ENCODE assay signal across 8 cellular contexts in the genomic region with DNA sequence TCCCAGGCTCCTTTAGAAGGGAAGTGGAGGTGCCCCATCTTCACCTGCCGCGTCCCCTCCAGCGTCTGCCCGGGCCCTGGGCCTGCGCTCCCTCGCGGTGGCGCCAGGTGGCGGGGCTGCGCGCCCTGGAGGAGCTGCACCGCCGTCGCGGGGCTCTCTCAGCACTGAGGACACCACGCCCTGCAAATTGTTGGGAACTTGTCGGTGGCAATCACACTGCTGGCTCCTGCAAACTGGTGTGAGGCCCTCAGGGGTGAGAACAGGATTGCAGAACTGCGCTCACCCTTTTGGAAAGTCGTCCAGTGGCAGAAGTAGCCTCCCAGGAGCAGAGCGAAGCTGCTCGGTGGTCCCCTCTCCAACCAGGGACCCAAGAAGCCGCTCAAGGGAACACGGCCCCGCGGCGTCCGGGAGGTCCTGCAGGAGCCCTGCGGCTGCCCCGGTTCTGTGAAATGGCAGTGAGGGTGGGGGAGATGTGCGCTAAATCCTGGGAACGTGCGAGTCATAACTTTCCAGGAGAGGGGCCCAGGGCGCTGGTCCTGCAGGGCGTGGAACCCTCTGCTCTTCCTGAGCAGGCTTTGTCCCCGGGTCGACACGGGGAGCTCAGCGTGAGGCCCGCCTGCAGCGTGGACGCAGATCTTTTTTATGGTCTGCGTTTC. TPM values are rescaled to one million over a fixed set of nuclear protein-coding genes. Genes with fewer than 3 reads are reported as not detected.
A peak's percentile ranks its signal among the peaks of the same experiment; 100 is the strongest.
DNase-seq lines count a peak whose midpoint lies in the region; ATAC-seq, FAIRE-seq and TF ChIP-seq lines count a peak whose summit lies in the region.

No MANE protein-coding gene starts in this region.

- H3K36me3 ChIP-seq in kidney (ENCODE audit: control insufficient read depth in 1 of 2, insufficient read depth in 2 of 2, low read length in 2 of 2) = no peaks in the 10 kb centered on the region

- CTCF ChIA-PET in WTC11 (lab: Charles Lee) = interaction anchor here (0.5 to 10.6 kb wide), 32 partner anchors 9 to 348 kb away, joined by 3 to 253 read pairs (median 4); a partner anchor contains a TSS

- intact Hi-C loops in kidney (cut with DNase I) = loop anchor here (5.0 kb wide), 1 partner anchor 89 kb away; no protein-coding TSS in a partner anchor

- FAIRE-seq in kidney (lab: Jason Lieb, UNC) = no peak

- H3K27ac Mint-ChIP-seq in HFFc6 = peak overlapping the region; percentile 88
- no peak overlapping the region for H3K27ac Mint-ChIP-seq in WTC11

- H3K36me3 Mint-ChIP-seq in HFFc6 (ENCODE audit: low read depth) (peaks cover 20% of the 10 kb centered on the region), WTC11 (peaks cover 12% of the 10 kb centered on the region)

- DNase-seq in NCI-H1092 treated with DMSO at 0.1 percent for 48 hours (lab: John Stamatoyannopoulos, UW) (peak; percentile 19), NCI-H1092 (lab: John Stamatoyannopoulos, UW) (no peak), HFFc6 (peak; percentile 62), NCI-H1105 (lab: John Stamatoyannopoulos, UW) (peak; percentile 83), WTC11 (ENCODE audit: low spot score) (peak; percentile 88), kidney (peak; percentile 91)
- peak; percentile 31 for DNase-seq in central memory CD4-positive, alpha-beta T cell
- DNase-seq in stimulated activated CD4-positive, alpha-beta T cell treated with anti-CD3 and anti-CD28 coated beads, Interleukin-15, amount 100 ng/mL, for 48 hours (ENCODE audit: low read depth in 2 of 2) = peak; percentile 48 to 64

- peak; percentile 94 for TF ChIP-seq CTCF in HFFc6 (IDR thresholded peaks at IDR 0.05)
- TF ChIP-seq CTCF in WTC11 (IDR thresholded peaks at IDR 0.05) = peak; percentile 85
- TF ChIP-seq CTCF in kidney (IDR thresholded peaks at IDR 0.05; ENCODE audit: borderline replicate concordance, extremely low read depth, insufficient read depth) = peak; percentile 92

- peak overlapping the region; percentile 59 for H3K4me3 ChIP-seq in kidney (ENCODE audit: low read length in 2 of 2)

- POLR2A ChIA-PET in WTC11 (lab: Charles Lee) = interaction anchor here (1.8 kb wide), 1 partner anchor 90 kb away, joined by 11 read pairs; no protein-coding TSS in a partner anchor

- H3K4me1 ChIP-seq in kidney (ENCODE audit: control insufficient read depth in 1 of 2, insufficient read depth in 1 of 2, low read depth in 1 of 2, low read length in 2 of 2) = no peaks in the 10 kb centered on the region

- H3K27me3 Mint-ChIP-seq in HFFc6 (ENCODE audit: insufficient read depth) (peaks cover 8% of the 10 kb centered on the region), WTC11 (ENCODE audit: low read depth) (peaks cover 58% of the 10 kb centered on the region)

- H3K9ac ChIP-seq in kidney (ENCODE audit: low read length in 2 of 2) = peak overlapping the region in 1 of 2 donors; percentile 41

- H3K9me3 Mint-ChIP-seq in HFFc6 = peaks cover 10% of the 10 kb centered on the region
- peaks cover 5% of the 10 kb centered on the region for H3K9me3 Mint-ChIP-seq in WTC11

- H3K27ac ChIP-seq in kidney (ENCODE audit: low read depth in 2 of 2, low read length in 2 of 2) = no peak overlapping the region

- peak; percentile 88 for ATAC-seq in WTC11

- H3K4me1 Mint-ChIP-seq in HFFc6 (ENCODE audit: low read depth) (peaks cover 29% of the 10 kb centered on the region), WTC11 (peaks cover 18% of the 10 kb centered on the region)

- H3K9me3 ChIP-seq in kidney (ENCODE audit: control insufficient read depth in 1 of 2, low read length in 2 of 2) = no peaks in the 10 kb centered on the region

- H3K4me3 Mint-ChIP-seq in HFFc6 = peak overlapping the region; percentile 95
- peak overlapping the region; percentile 66 for H3K4me3 Mint-ChIP-seq in WTC11

TF ChIP-seq in WTC11, 78 proteins besides CTCF, POLR2A, EP300 and RAD21 (continues in another document):
- TF ChIP-seq, protein P1, sequence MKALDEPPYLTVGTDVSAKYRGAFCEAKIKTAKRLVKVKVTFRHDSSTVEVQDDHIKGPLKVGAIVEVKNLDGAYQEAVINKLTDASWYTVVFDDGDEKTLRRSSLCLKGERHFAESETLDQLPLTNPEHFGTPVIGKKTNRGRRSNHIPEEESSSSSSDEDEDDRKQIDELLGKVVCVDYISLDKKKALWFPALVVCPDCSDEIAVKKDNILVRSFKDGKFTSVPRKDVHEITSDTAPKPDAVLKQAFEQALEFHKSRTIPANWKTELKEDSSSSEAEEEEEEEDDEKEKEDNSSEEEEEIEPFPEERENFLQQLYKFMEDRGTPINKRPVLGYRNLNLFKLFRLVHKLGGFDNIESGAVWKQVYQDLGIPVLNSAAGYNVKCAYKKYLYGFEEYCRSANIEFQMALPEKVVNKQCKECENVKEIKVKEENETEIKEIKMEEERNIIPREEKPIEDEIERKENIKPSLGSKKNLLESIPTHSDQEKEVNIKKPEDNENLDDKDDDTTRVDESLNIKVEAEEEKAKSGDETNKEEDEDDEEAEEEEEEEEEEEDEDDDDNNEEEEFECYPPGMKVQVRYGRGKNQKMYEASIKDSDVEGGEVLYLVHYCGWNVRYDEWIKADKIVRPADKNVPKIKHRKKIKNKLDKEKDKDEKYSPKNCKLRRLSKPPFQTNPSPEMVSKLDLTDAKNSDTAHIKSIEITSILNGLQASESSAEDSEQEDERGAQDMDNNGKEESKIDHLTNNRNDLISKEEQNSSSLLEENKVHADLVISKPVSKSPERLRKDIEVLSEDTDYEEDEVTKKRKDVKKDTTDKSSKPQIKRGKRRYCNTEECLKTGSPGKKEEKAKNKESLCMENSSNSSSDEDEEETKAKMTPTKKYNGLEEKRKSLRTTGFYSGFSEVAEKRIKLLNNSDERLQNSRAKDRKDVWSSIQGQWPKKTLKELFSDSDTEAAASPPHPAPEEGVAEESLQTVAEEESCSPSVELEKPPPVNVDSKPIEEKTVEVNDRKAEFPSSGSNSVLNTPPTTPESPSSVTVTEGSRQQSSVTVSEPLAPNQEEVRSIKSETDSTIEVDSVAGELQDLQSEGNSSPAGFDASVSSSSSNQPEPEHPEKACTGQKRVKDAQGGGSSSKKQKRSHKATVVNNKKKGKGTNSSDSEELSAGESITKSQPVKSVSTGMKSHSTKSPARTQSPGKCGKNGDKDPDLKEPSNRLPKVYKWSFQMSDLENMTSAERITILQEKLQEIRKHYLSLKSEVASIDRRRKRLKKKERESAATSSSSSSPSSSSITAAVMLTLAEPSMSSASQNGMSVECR (CRISPR knock-in tag; IDR thresholded peaks at IDR 0.05; ENCODE audit: borderline replicate concordance) = peak; percentile 19; the same call in 1 of the 2 replicates
- 0 out of 2 replicates have a peak, but pooled peaks have one; percentile 20 for TF ChIP-seq PRRX2 (CRISPR knock-in tag; IDR thresholded peaks at IDR 0.05)
- TF ChIP-seq, protein P2, sequence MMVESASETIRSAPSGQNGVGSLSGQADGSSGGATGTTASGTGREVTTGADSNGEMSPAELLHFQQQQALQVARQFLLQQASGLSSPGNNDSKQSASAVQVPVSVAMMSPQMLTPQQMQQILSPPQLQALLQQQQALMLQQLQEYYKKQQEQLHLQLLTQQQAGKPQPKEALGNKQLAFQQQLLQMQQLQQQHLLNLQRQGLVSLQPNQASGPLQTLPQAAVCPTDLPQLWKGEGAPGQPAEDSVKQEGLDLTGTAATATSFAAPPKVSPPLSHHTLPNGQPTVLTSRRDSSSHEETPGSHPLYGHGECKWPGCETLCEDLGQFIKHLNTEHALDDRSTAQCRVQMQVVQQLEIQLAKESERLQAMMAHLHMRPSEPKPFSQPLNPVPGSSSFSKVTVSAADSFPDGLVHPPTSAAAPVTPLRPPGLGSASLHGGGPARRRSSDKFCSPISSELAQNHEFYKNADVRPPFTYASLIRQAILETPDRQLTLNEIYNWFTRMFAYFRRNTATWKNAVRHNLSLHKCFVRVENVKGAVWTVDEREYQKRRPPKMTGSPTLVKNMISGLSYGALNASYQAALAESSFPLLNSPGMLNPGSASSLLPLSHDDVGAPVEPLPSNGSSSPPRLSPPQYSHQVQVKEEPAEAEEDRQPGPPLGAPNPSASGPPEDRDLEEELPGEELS (CRISPR knock-in tag; IDR thresholded peaks at IDR 0.05) = 0 out of 2 replicates have a peak, but pooled peaks have one; percentile 26
- no peak for TF ChIP-seq RELA (CRISPR knock-in tag; IDR thresholded peaks at IDR 0.05; ENCODE audit: borderline replicate concordance)
- no peak for TF ChIP-seq HMGA2 (CRISPR knock-in tag; IDR thresholded peaks at IDR 0.05)
- TF ChIP-seq, protein P3, sequence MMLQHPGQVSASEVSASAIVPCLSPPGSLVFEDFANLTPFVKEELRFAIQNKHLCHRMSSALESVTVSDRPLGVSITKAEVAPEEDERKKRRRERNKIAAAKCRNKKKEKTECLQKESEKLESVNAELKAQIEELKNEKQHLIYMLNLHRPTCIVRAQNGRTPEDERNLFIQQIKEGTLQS (CRISPR knock-in tag; conservative IDR thresholded peaks at IDR 0.05) = no peak
- TF ChIP-seq FOXK1 (CRISPR knock-in tag; IDR thresholded peaks at IDR 0.05) = 0 out of 2 replicates have a peak, but pooled peaks have one; percentile 11
- TF ChIP-seq MXD4 (CRISPR knock-in tag; IDR thresholded peaks at IDR 0.05; ENCODE audit: borderline replicate concordance) = no peak
- TF ChIP-seq, protein P4, sequence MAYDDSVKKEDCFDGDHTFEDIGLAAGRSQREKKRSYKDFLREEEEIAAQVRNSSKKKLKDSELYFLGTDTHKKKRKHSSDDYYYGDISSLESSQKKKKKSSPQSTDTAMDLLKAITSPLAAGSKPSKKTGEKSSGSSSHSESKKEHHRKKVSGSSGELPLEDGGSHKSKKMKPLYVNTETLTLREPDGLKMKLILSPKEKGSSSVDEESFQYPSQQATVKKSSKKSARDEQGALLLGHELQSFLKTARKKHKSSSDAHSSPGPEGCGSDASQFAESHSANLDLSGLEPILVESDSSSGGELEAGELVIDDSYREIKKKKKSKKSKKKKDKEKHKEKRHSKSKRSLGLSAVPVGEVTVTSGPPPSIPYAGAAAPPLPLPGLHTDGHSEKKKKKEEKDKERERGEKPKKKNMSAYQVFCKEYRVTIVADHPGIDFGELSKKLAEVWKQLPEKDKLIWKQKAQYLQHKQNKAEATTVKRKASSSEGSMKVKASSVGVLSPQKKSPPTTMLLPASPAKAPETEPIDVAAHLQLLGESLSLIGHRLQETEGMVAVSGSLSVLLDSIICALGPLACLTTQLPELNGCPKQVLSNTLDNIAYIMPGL (CRISPR knock-in tag; IDR thresholded peaks at IDR 0.05) = peak; percentile 97
- TF ChIP-seq, protein P5, sequence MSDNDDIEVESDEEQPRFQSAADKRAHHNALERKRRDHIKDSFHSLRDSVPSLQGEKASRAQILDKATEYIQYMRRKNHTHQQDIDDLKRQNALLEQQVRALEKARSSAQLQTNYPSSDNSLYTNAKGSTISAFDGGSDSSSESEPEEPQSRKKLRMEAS (CRISPR knock-in tag; IDR thresholded peaks at IDR 0.05) = peak; percentile 79

RNA-seq across cellular contexts. Expression of a gene that starts 1.0 kb away (rescaled TPM):
- total RNA-seq in HFFc6 (2021; fragmentation: NEBNext Ultra II Directional; extraction: Animal tissue kit (Norgen Biotek cat#: 25700)) = 10 to 100 TPM; 11.4 to 14.8 (median 13.5) TPM
- total RNA-seq in WTC11 (2021) (5.9 to 7.6 TPM (median 6.3 TPM) in 3 replicates), kidney (24.9 TPM)
- polyA plus RNA-seq in kidney (ENCODE audit: insufficient read depth, low read depth, low replicate concordance) = 1.1 TPM

RNA-seq across cellular contexts. Expression of a gene that starts 38.5 kb away (rescaled TPM):
- 1 to 10 TPM in 5 of 6 experiments, under 1 TPM in 1; 1.00 to 2.5 (median 1.9) TPM for total RNA-seq in HFFc6 (2021; fragmentation: NEBNext Ultra II Directional; extraction: Animal tissue kit (Norgen Biotek cat#: 25700))
- 9.9 to 14.0 TPM (median 10.7 TPM) in 3 replicates for total RNA-seq in WTC11 (2021)
- total RNA-seq in kidney = 19.6 TPM
- polyA plus RNA-seq in kidney (ENCODE audit: insufficient read depth, low read depth, low replicate concordance) = 5.4 TPM
